1 cellular context compared by ENCODE assay signal in the genomic region with DNA sequence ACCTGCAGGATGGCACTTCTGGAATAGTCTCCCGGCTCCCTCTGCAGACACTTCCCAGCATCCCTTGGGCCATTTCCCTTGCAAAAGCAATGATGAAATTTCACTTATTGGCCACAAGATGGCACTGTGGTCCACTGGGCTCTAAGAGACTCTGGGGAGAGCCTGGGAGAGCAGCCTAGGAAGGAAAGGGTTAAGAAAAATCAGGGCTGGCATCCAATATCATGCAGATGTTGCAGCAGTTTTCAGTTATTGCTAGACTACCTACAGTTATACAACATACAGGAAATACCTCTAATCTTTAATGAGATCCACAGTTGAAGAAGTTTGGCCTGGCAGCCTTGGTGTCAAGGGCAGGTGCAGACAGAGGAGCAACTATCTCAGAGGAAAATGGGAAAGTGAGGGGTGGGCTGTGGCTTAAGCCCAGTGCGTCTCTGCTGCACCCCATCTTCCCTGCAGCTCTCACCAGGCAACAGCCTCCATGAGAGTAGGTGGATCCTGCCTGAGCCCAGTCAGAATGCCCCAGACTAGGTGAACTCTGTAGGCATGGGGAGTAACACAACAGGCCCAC.
A peak's percentile ranks its signal among the peaks of the same experiment; 100 is the strongest.
TF ChIP-seq lines count a peak whose summit lies in the region.

No MANE protein-coding gene starts in this region.

TF ChIP-seq in K562, 482 proteins besides CTCF, POLR2A, EP300 and RAD21 (continued from another document):
- TF ChIP-seq CHAMP1 (IDR thresholded peaks at IDR 0.05) (no peak), ZNF140 (CRISPR knock-in tag; IDR thresholded peaks at IDR 0.05) (no peak), TBL1XR1 (IDR thresholded peaks at IDR 0.05; ENCODE audit: low read length in 2 of 2) (no peak), ZNF79 (CRISPR knock-in tag; IDR thresholded peaks at IDR 0.05; ENCODE audit: low read depth) (no peak), BDP1 (IDR thresholded peaks at IDR 0.05; ENCODE audit: insufficient read depth, insufficient read length) (no peak), NBN (IDR thresholded peaks at IDR 0.05; ENCODE audit: low read depth) (no peak), NR2F6 (CRISPR knock-in tag; IDR thresholded peaks at IDR 0.05) (no peak), TOE1 (IDR thresholded peaks at IDR 0.05; ENCODE audit: borderline replicate concordance) (no peak), TOE1 (CRISPR knock-in tag; IDR thresholded peaks at IDR 0.05; ENCODE audit: borderline replicate concordance, low read depth) (no peak), ZNF57 (CRISPR knock-in tag; IDR thresholded peaks at IDR 0.05) (no peak), ZBTB5 (IDR thresholded peaks at IDR 0.05) (no peak), PTRF (tag; IDR thresholded peaks at IDR 0.05) (no peak), MYBL2 (IDR thresholded peaks at IDR 0.05; ENCODE audit: low read depth) (no peak), MYBL2 (CRISPR knock-in tag; IDR thresholded peaks at IDR 0.05; ENCODE audit: borderline replicate concordance) (no peak), DIDO1 (tag; IDR thresholded peaks at IDR 0.05; ENCODE audit: low read depth) (0 out of 2 replicates have a peak, but pooled peaks have one; percentile 19), POU5F1 (IDR thresholded peaks at IDR 0.05; ENCODE audit: borderline replicate concordance, low read depth, low read length, partially characterized antibody) (no peak), CREM (IDR thresholded peaks at IDR 0.05; ENCODE audit: low read depth) (0 out of 2 replicates have a peak, but pooled peaks have one; percentile 39), NRF1 (conservative IDR thresholded peaks at IDR 0.05 in 1 of 2, IDR thresholded peaks at IDR 0.05 in 1 of 2) (no peak), PCBP1 (IDR thresholded peaks at IDR 0.05; ENCODE audit: low read depth, low read length, poor library complexity, severe bottlenecking) (no peak), ATF3 (IDR thresholded peaks at IDR 0.05) (peak; percentile 68), ATF3 (CRISPR knock-in tag; conservative IDR thresholded peaks at IDR 0.05) (no peak), PYGO2 (tag; IDR thresholded peaks at IDR 0.05) (0 out of 2 replicates have a peak, but pooled peaks have one; percentile 2), RCOR1 (IDR thresholded peaks at IDR 0.05; ENCODE audit: borderline replicate concordance in 1 of 2, low read depth in 2 of 2, low read length in 2 of 2) (peak in 1 of 2 experiments; percentile 35; a peak in 1 of 4 replicates), ZNF143 (CRISPR knock-in tag; IDR thresholded peaks at IDR 0.05) (peak; percentile 75), ETV5 (CRISPR knock-in tag; IDR thresholded peaks at IDR 0.05; ENCODE audit: low read depth) (no peak), SMC3 (conservative IDR thresholded peaks at IDR 0.05; ENCODE audit: insufficient read depth, low read depth, low read length) (0 out of 2 replicates have a peak, but pooled peaks have one; percentile 22), ZNF507 (tag; conservative IDR thresholded peaks at IDR 0.05) (no peak), KAT7 (CRISPR knock-in tag; IDR thresholded peaks at IDR 0.05; ENCODE audit: borderline replicate concordance) (no peak), RBM34 (IDR thresholded peaks at IDR 0.05; ENCODE audit: borderline replicate concordance, insufficient read depth, low read length) (no peak), KLF16 (IDR thresholded peaks at IDR 0.05) (peak; percentile 61), ARHGAP35 (IDR thresholded peaks at IDR 0.05; ENCODE audit: partially characterized antibody) (no peak), ZBTB7A (IDR thresholded peaks at IDR 0.05; ENCODE audit: borderline replicate concordance, control insufficient read depth, low read depth, low read length) (no peak), E2F1 (CRISPR knock-in tag; IDR thresholded peaks at IDR 0.05) (0 out of 2 replicates have a peak, but pooled peaks have one; percentile 33), ZNF695 (CRISPR knock-in tag; IDR thresholded peaks at IDR 0.05) (no peak), ATF7 (IDR thresholded peaks at IDR 0.05) (0 out of 2 replicates have a peak, but pooled peaks have one; percentile 30), RBM25 (IDR thresholded peaks at IDR 0.05; ENCODE audit: low read depth, low read length, severe bottlenecking) (no peak)
- TF ChIP-seq, protein P1, sequence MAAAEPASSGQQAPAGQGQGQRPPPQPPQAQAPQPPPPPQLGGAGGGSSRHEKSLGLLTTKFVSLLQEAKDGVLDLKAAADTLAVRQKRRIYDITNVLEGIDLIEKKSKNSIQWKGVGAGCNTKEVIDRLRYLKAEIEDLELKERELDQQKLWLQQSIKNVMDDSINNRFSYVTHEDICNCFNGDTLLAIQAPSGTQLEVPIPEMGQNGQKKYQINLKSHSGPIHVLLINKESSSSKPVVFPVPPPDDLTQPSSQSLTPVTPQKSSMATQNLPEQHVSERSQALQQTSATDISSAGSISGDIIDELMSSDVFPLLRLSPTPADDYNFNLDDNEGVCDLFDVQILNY (CRISPR knock-in tag; IDR thresholded peaks at IDR 0.05): no peak
- TF ChIP-seq, protein P2, sequence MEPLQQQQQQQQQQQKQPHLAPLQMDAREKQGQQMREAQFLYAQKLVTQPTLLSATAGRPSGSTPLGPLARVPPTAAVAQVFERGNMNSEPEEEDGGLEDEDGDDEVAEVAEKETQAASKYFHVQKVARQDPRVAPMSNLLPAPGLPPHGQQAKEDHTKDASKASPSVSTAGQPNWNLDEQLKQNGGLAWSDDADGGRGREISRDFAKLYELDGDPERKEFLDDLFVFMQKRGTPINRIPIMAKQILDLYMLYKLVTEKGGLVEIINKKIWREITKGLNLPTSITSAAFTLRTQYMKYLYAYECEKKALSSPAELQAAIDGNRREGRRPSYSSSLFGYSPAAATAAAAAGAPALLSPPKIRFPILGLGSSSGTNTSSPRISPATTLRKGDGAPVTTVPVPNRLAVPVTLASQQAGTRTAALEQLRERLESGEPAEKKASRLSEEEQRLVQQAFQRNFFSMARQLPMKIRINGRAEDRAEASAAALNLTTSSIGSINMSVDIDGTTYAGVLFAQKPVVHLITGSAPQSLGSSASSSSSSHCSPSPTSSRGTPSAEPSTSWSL (CRISPR knock-in tag; IDR thresholded peaks at IDR 0.05; ENCODE audit: borderline replicate concordance): no peak
- TF ChIP-seq, protein P3, sequence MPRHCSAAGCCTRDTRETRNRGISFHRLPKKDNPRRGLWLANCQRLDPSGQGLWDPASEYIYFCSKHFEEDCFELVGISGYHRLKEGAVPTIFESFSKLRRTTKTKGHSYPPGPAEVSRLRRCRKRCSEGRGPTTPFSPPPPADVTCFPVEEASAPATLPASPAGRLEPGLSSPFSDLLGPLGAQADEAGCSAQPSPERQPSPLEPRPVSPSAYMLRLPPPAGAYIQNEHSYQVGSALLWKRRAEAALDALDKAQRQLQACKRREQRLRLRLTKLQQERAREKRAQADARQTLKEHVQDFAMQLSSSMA (CRISPR knock-in tag; IDR thresholded peaks at IDR 0.05): no peak
- TF ChIP-seq, protein P4, sequence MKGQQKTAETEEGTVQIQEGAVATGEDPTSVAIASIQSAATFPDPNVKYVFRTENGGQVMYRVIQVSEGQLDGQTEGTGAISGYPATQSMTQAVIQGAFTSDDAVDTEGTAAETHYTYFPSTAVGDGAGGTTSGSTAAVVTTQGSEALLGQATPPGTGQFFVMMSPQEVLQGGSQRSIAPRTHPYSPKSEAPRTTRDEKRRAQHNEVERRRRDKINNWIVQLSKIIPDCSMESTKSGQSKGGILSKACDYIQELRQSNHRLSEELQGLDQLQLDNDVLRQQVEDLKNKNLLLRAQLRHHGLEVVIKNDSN (CRISPR knock-in tag; IDR thresholded peaks at IDR 0.05): 0 out of 2 replicates have a peak, but pooled peaks have one; percentile 13
